20 cellular contexts compared by ENCODE assay signal in the genomic region with DNA sequence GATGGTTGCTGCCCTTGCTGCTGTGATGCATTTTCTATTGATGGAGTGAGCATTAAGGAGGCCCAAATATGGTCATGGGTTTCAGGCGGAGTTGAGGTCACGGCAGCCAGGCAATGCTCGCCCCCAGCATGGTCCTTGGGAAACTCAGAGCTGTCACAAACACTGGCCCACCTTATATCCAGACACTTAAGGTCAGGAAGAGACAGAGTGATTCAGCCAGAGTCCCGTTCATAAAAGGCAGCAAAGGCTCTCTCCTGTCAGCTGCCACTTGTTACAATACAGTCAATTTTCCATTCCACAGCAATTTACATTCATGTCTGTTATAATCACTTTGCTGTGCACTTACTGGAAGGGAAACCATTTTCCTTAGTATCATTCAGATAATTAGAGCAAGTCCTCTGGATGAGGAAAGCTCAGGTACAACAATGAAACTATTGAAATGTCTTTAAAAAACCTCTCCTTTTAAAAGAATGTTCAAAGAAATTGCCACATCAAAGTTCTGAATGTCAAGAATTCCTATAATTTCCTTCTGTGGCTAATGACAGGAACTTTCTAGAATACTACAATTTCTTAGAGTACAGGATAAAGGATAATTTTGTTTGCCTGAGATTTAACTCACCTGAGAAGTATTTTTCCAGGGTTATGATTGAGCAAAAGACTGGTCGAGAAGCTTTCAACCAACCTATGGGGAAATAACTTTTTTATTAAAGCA. TPM values are rescaled to one million over a fixed set of nuclear protein-coding genes. Genes with fewer than 3 reads are reported as not detected.
DNase-seq lines count a peak whose midpoint lies in the region; ATAC-seq, FAIRE-seq and TF ChIP-seq lines count a peak whose summit lies in the region.
"Had no signal": no experiment of that assay in that cellular context is flagged by ENCODE, and none has a peak within 500 bp of the region (broad histone marks: within the 10 kb centered on the region; RNA-seq: fewer than 3 reads in every experiment).

No MANE protein-coding gene starts in this region.

- POLR2A ChIA-PET in H1 (lab: Charles Lee; ENCODE audit: partially characterized antibody) = no interaction called here

- H4K91ac ChIP-seq in H1 (replicated peaks; ENCODE audit: insufficient read length, low read length) = no peak overlapping the region

- H3K18ac ChIP-seq in H1 (ENCODE audit: extremely low read depth, low read length) = no peak overlapping the region

- no peak overlapping the region for H4K5ac ChIP-seq in H1 (ENCODE audit: insufficient read length, low read depth, low read length)

- TF ChIP-seq CTCF in DND-41 (IDR thresholded peaks at IDR 0.05; ENCODE audit: borderline replicate concordance, extremely low read depth, low read length, poor library complexity, severe bottlenecking) (no peak), H1 (IDR thresholded peaks at IDR 0.05; ENCODE audit: control extremely low read depth in 1 of 3, insufficient read depth in 1 of 3, low read depth in 1 of 3, low read length in 3 of 3) (no peak), foreskin keratinocyte (conservative IDR thresholded peaks at IDR 0.05) (no peak)

- ATAC-seq in DND-41 (ENCODE audit: insufficient read depth, low read depth) = peak; percentile 57
- ATAC-seq in foreskin keratinocyte = no peak
- ATAC-seq in stimulated activated naive CD8-positive, alpha-beta T cell treated with anti-CD3 and anti-CD28 coated beads, Interleukin-15, amount 100 ng/mL, for 72 hours = no peak
- ATAC-seq: naive thymus-derived CD8-positive, alpha-beta T cell had no signal

- H3K4me1 ChIP-seq in DND-41 (ENCODE audit: insufficient read depth, low read length) = peaks cover 96% of the 10 kb centered on the region
- peaks cover 2 to 8% (median 5%) of the 10 kb centered on the region in 4 experiments; a peak in 5 of 7 replicates for H3K4me1 ChIP-seq in H1 (replicated peaks in 1 of 4; ENCODE audit: control insufficient read depth in 3 of 4, insufficient read depth in 4 of 4, low read length in 3 of 4)
- H3K4me1 ChIP-seq in neuron (ENCODE audit: insufficient read depth, low read length) = peaks cover 26% of the 10 kb centered on the region
- H3K4me1 ChIP-seq in foreskin keratinocyte = no peaks in the 10 kb centered on the region

- H4K8ac ChIP-seq in H1 (ENCODE audit: extremely low read depth, insufficient read depth, low read length) = no peak overlapping the region

- H3K27me3 ChIP-seq in DND-41 (ENCODE audit: insufficient read depth, low read length, poor library complexity) (no peaks in the 10 kb centered on the region), H1 (replicated peaks in 1 of 4; ENCODE audit: control insufficient read depth in 3 of 4, extremely low read depth in 1 of 4, insufficient read depth in 3 of 4, low read length in 3 of 4) (peaks cover 34 to 86% (median 70%) of the 10 kb centered on the region in 4 experiments), neuron (ENCODE audit: insufficient read depth, low read length) (no peaks in the 10 kb centered on the region), foreskin keratinocyte (peaks cover 20% of the 10 kb centered on the region)
- H3K27me3 ChIP-seq: esophagus muscularis mucosa, hepatocyte, tibial nerve had no signal

- peak overlapping the region in 1 of 2 experiments; percentile 35; a peak in 1 of 4 replicates for H3K4me3 ChIP-seq in DND-41 (ENCODE audit: low read depth in 1 of 2, low read length in 2 of 2)
- H3K4me3 ChIP-seq in H1 (ENCODE audit: extremely low read depth in 1 of 4, insufficient read depth in 2 of 4, low read depth in 3 of 4, low read length in 4 of 4) = no peak overlapping the region
- H3K4me3 ChIP-seq in neuron (ENCODE audit: low read length) = no peak overlapping the region
- H3K4me3 ChIP-seq: esophagus muscularis mucosa, hepatocyte, tibial nerve had no signal

- H2BK120ac ChIP-seq in H1 (replicated peaks; ENCODE audit: low read depth, low read length) = no peak overlapping the region

- no peaks in the 10 kb centered on the region for H3K23me2 ChIP-seq in H1 (ENCODE audit: low read depth, low read length)

- 74% methylated on average over 5 of the region's 5 CpGs; no CpG with 5 or more reads in 1 of the 2 experiments for WGBS in H1 (ENCODE audit: extremely low coverage in 1 of 2, insufficient coverage in 1 of 2, insufficient read length in 1 of 2, insufficient replicate concordance in 2 of 2, low coverage in 1 of 2, low lambda C conversion rate in 2 of 2, missing lambda C conversion rate in 1 of 2), 2 experiments

- H3K23ac ChIP-seq in H1 (ENCODE audit: insufficient read length) = no peak overlapping the region

- H3K36me3 ChIP-seq in DND-41 (ENCODE audit: insufficient read depth, low read length) (no peaks in the 10 kb centered on the region), H1 (ENCODE audit: control insufficient read depth in 2 of 4, insufficient read depth in 4 of 4, low read length in 3 of 4) (no peaks in the 10 kb centered on the region), neuron (ENCODE audit: insufficient read depth, low read length) (no peaks in the 10 kb centered on the region)
- H3K36me3 ChIP-seq: esophagus muscularis mucosa, tibial nerve had no signal

- no peak for FAIRE-seq in H1 (lab: Jason Lieb, UNC)
- FAIRE-seq: TTC549 had no signal

- no peak overlapping the region for H3K14ac ChIP-seq in H1 (ENCODE audit: insufficient read length)

- no peaks in the 10 kb centered on the region for H3K9me3 Mint-ChIP-seq in stimulated activated naive CD8-positive, alpha-beta T cell treated with anti-CD3 and anti-CD28 coated beads, Interleukin-15, amount 100 ng/mL, for 72 hours
- H3K9me3 Mint-ChIP-seq: activated CD4-positive, alpha-beta memory T cell treated with anti-CD3 and anti-CD28 coated beads for 36 hours; naive thymus-derived CD8-positive, alpha-beta T cell had no signal

- H2BK5ac ChIP-seq in H1 (ENCODE audit: low read depth, low read length) = no peak overlapping the region

- H2AFZ ChIP-seq in DND-41 (ENCODE audit: low read depth, low read length) = peak overlapping the region; percentile 59; the same call in 1 of the 2 replicates
- no peak overlapping the region for H2AFZ ChIP-seq in H1 (ENCODE audit: low read length)
- peak overlapping the region; percentile 4 for H2AFZ ChIP-seq in neuron (ENCODE audit: low read depth, low read length)
- H2AFZ ChIP-seq: hepatocyte had no signal

- H3K4me1 Mint-ChIP-seq in stimulated activated naive CD8-positive, alpha-beta T cell treated with anti-CD3 and anti-CD28 coated beads, Interleukin-15, amount 100 ng/mL, for 72 hours = no peaks in the 10 kb centered on the region

- no peak overlapping the region for H3K56ac ChIP-seq in H1 (replicated peaks; ENCODE audit: insufficient read length, low read depth, low read length)

- no peaks in the 10 kb centered on the region for H3K79me1 ChIP-seq in H1 (ENCODE audit: low read depth, low read length)

- H3K4me2 ChIP-seq in DND-41 (ENCODE audit: insufficient read depth, low read length) (peak overlapping the region; percentile 54), H1 (ENCODE audit: insufficient read depth in 1 of 2, low read depth in 2 of 2, low read length in 2 of 2) (no peak overlapping the region)
- H3K4me2 ChIP-seq: hepatocyte had no signal

- H2BK20ac ChIP-seq in H1 (ENCODE audit: low read length) = no peak overlapping the region

- H3K27ac ChIP-seq in DND-41 (ENCODE audit: low read length) (peak overlapping the region; percentile 84), H1 (ENCODE audit: low read depth, low read length) (no peak overlapping the region), foreskin keratinocyte (no peak overlapping the region)
- H3K27ac ChIP-seq: esophagus muscularis mucosa, hepatocyte, tibial nerve had no signal

- no peak overlapping the region; the same call in 1 of the 2 replicates for H2BK12ac ChIP-seq in H1 (ENCODE audit: low read depth, low read length)

- H3K9ac ChIP-seq in DND-41 (ENCODE audit: low read depth, low read length) (peak overlapping the region; percentile 57), H1 (replicated peaks in 1 of 4; ENCODE audit: extremely low read depth in 1 of 4, low read depth in 3 of 4, low read length in 3 of 4) (no peak overlapping the region)

- no peak for TF ChIP-seq POLR2A in H1 (IDR thresholded peaks at IDR 0.05; ENCODE audit: control extremely low read depth in 1 of 2, low read depth in 2 of 2, low read length in 2 of 2)

- no peak for TF ChIP-seq EP300 in H1 (IDR thresholded peaks at IDR 0.05; ENCODE audit: borderline replicate concordance in 1 of 2, low read depth in 2 of 2, low read length in 2 of 2)

- no peak overlapping the region for H2AK5ac ChIP-seq in H1 (ENCODE audit: low read depth, low read length)

- H3K9me3 ChIP-seq in DND-41 (ENCODE audit: insufficient read depth, low read length, severe bottlenecking) = no peaks in the 10 kb centered on the region
- H3K9me3 ChIP-seq in H1 (ENCODE audit: insufficient read depth in 2 of 2, low read depth in 1 of 2, low read length in 1 of 2) = no peaks in the 10 kb centered on the region
- no peaks in the 10 kb centered on the region for H3K9me3 ChIP-seq in neuron (ENCODE audit: low read length)
- H3K9me3 ChIP-seq: esophagus muscularis mucosa, tibial nerve had no signal

- H4K20me1 ChIP-seq in DND-41 (ENCODE audit: insufficient read depth, low read length) (no peaks in the 10 kb centered on the region), H1 (replicated peaks in 1 of 2; ENCODE audit: control insufficient read depth in 1 of 2, insufficient read depth in 2 of 2, low read length in 2 of 2) (peaks cover 0 to 2% of the 10 kb centered on the region in 2 experiments)

- no peak overlapping the region for H3K4ac ChIP-seq in H1 (replicated peaks; ENCODE audit: insufficient read length, low read depth, low read length)

- no peak for TF ChIP-seq RAD21 in H1 (IDR thresholded peaks at IDR 0.05 in 1 of 2, conservative IDR thresholded peaks at IDR 0.05 in 1 of 2; ENCODE audit: low read depth in 2 of 2, low read length in 2 of 2)

- DNase-seq in DND-41 = peak; percentile 56
- DNase-seq in M059J (ENCODE audit: low read depth) = peak; percentile 38
- DNase-seq in H1 (ENCODE audit: low read depth in 1 of 2, low spot score in 2 of 2) = no peak
- DNase-seq in foreskin keratinocyte = no peak
- no peak for DNase-seq in CD1c-positive myeloid dendritic cell (ENCODE audit: extremely low spot score)
- DNase-seq in stimulated activated naive CD8-positive, alpha-beta T cell treated with anti-CD3 and anti-CD28 coated beads, Interleukin-15, amount 100 ng/mL, for 72 hours = no peak
- no peak for DNase-seq in NCI-H146 treated with DMSO at 0.1 percent for 48 hours (lab: John Stamatoyannopoulos, UW; ENCODE audit: unreplicated experiment)
- DNase-seq: activated CD4-positive, alpha-beta memory T cell treated with anti-CD3 and anti-CD28 coated beads for 36 hours; amygdala; DMS 273 treated with DMSO at 0.1 percent for 48 hours; naive thymus-derived CD8-positive, alpha-beta T cell; NCI-H1092 treated with DMSO at 0.1 percent for 48 hours; NCI-H345; stimulated activated CD8-positive, alpha-beta memory T cell treated with anti-CD3 and anti-CD28 coated beads, Interleukin-4, amount 100 ng/mL, for 48 hours had no signal

- no peak overlapping the region for H2BK15ac ChIP-seq in H1 (ENCODE audit: low read length)

- CTCF ChIA-PET in H1 (lab: Charles Lee; ENCODE audit: partially characterized antibody) = interaction anchor here (1.4 to 2.4 kb wide), 2 partner anchors 24 to 32 kb away, joined by 5 to 8 read pairs; no protein-coding TSS in a partner anchor

- H3K4me3 Mint-ChIP-seq in stimulated activated naive CD8-positive, alpha-beta T cell treated with anti-CD3 and anti-CD28 coated beads, Interleukin-15, amount 100 ng/mL, for 72 hours = no peak overlapping the region
- H3K4me3 Mint-ChIP-seq: activated CD4-positive, alpha-beta memory T cell treated with anti-CD3 and anti-CD28 coated beads for 36 hours; naive thymus-derived CD8-positive, alpha-beta T cell had no signal

- no peak overlapping the region for H3K27ac Mint-ChIP-seq in stimulated activated naive CD8-positive, alpha-beta T cell treated with anti-CD3 and anti-CD28 coated beads, Interleukin-15, amount 100 ng/mL, for 72 hours
- H3K27ac Mint-ChIP-seq: activated CD4-positive, alpha-beta memory T cell treated with anti-CD3 and anti-CD28 coated beads for 36 hours had no signal

- H3K79me2 ChIP-seq in DND-41 (ENCODE audit: insufficient read depth, low read length) (0 out of 2 replicates have a peak, but pooled peaks cover 2% of the 10 kb centered on the region), H1 (ENCODE audit: control insufficient read depth in 1 of 2, insufficient read depth in 2 of 2, low read length in 2 of 2) (no peaks in the 10 kb centered on the region)
- H3K79me2 ChIP-seq: hepatocyte had no signal

- H3K27me3 Mint-ChIP-seq in stimulated activated naive CD8-positive, alpha-beta T cell treated with anti-CD3 and anti-CD28 coated beads, Interleukin-15, amount 100 ng/mL, for 72 hours = peaks cover 7% of the 10 kb centered on the region

RNA-seq across cellular contexts. Expression of a gene that starts 14.8 kb away (rescaled TPM):
- total RNA-seq in M059J (2014; rRNA removed; shearing (Covaris generic)) = 32.4 and 40.0 TPM in 2 replicates
- total RNA-seq in H1 (2021; fragmentation: NEBNext Ultra II Directional; extraction: Animal tissue kit (Norgen Biotek cat#: 25700)) = not detected in 2 replicates
- polyA plus RNA-seq in H1 (2011; rRNA removed) (0.03 and 0.11 TPM in 2 replicates), foreskin keratinocyte (0.02 TPM in 1 of 2 replicates, not detected in the other)
- 0.12 TPM for polyA plus RNA-seq in H1 (2011; cell fraction: cytosol; rRNA removed)
- 0.26 TPM for polyA plus RNA-seq in H1 (2011; cell fraction: nucleus; rRNA removed)
- 0.09 to 0.62 TPM (median 0.40 TPM) in 4 replicates for polyA plus RNA-seq in H1 (2012, experiment 1 of 2)
- polyA plus RNA-seq in H1 (2012, experiment 2 of 2) = 0.10 TPM
- polyA plus RNA-seq in H1 (2013, experiment 1 of 2) = 0.34 TPM
- 0.42 TPM for polyA plus RNA-seq in H1 (2013, experiment 2 of 2)
- 0.12 and 0.44 TPM in 2 replicates for polyA minus RNA-seq in H1 (2011; rRNA and poly(A)+ RNA removed)
- polyA minus RNA-seq in H1 (2011; cell fraction: cytosol; rRNA and poly(A)+ RNA removed) = not detected
- polyA minus RNA-seq in H1 (2011; cell fraction: nucleus; rRNA and poly(A)+ RNA removed) = not detected
- not detected in 2 replicates for total RNA-seq in foreskin keratinocyte
- total RNA-seq: activated CD4-positive, alpha-beta memory T cell treated with anti-CD3 and anti-CD28 coated beads for 36 hours; naive thymus-derived CD8-positive, alpha-beta T cell; SK-MEL-5; tibial nerve had no signal
- polyA plus RNA-seq: naive thymus-derived CD8-positive, alpha-beta T cell had no signal

Comparison
In these comparisons a context has a peak if more than half of its experiments do, and no peak if none do; other contexts are left out.
1. DNase-seq: peak in DND-41 (single experiment) and M059J (single experiment); none in H1 (0 of 2), foreskin keratinocyte (0 of 2), CD1c-positive myeloid dendritic cell (single experiment), stimulated activated naive CD8-positive, alpha-beta T cell treated with anti-CD3 and anti-CD28 coated beads, Interleukin-15, amount 100 ng/mL, for 72 hours (0 of 2) and NCI-H146 treated with DMSO at 0.1 percent for 48 hours (single experiment).
2. RNA of a gene that starts 14.8 kb away (total RNA-seq): 32.4 to 40.0 TPM in M059J; not detected in H1 and not detected in foreskin keratinocyte; every median in the first group is over 10 times any median in the second.